In genomic region chr9:136943291-136944093, GRCh38 we compare ENCODE assay signal across 8 cellular contexts. TPM values are rescaled to one million over a fixed set of nuclear protein-coding genes. Genes with fewer than 3 reads are reported as not detected.
DNase-seq lines count a peak whose midpoint lies in the region; ATAC-seq and TF ChIP-seq lines count a peak whose summit lies in the region.

No MANE protein-coding gene starts in this region.

- peak overlapping the region; percentile 79 for H3K4me3 Mint-ChIP-seq in activated T-helper 2 cell treated with anti-CD3 and anti-CD28 coated beads, Interferon-gamma antibody, Interleukin-2, Interleukin-4, amounts not matched to agents 10 μg/mL and 5 μg/mL and 100 μg/mL, durations not matched to agents 14 hours and 24 hours and 36 hours (ENCODE audit: low read depth)

- ATAC-seq in GM21360 (IDR thresholded peaks at IDR 0.05; ENCODE audit: unreplicated experiment), result peak; percentile 10
- no peak for ATAC-seq in left ventricle myocardium superior
- peak in 1 of 2 donors; percentile 15 for ATAC-seq in gastrocnemius medialis

- peak overlapping the region; percentile 92 to 97 (median 96) for H3K27ac ChIP-seq in gastrocnemius medialis

- H3K27ac Mint-ChIP-seq in activated T-helper 2 cell treated with anti-CD3 and anti-CD28 coated beads, Interferon-gamma antibody, Interleukin-2, Interleukin-4, amounts not matched to agents 10 μg/mL and 5 μg/mL and 100 μg/mL, durations not matched to agents 14 hours and 24 hours and 36 hours, result peak overlapping the region; percentile 82

- peaks cover 29 to 57% of the 10 kb centered on the region in 2 donors for H3K4me1 ChIP-seq in gastrocnemius medialis

- peaks cover 30% of the 10 kb centered on the region for H3K36me3 Mint-ChIP-seq in activated T-helper 2 cell treated with anti-CD3 and anti-CD28 coated beads, Interferon-gamma antibody, Interleukin-2, Interleukin-4, amounts not matched to agents 10 μg/mL and 5 μg/mL and 100 μg/mL, durations not matched to agents 14 hours and 24 hours and 36 hours (ENCODE audit: low read depth)

- H3K27me3 Mint-ChIP-seq in activated T-helper 2 cell treated with anti-CD3 and anti-CD28 coated beads, Interferon-gamma antibody, Interleukin-2, Interleukin-4, amounts not matched to agents 10 μg/mL and 5 μg/mL and 100 μg/mL, durations not matched to agents 14 hours and 24 hours and 36 hours (ENCODE audit: low read depth), result no peaks in the 10 kb centered on the region

- intact Hi-C loops in activated T-helper 2 cell treated with anti-CD3 and anti-CD28 coated beads, Interferon-gamma antibody, Interleukin-2, Interleukin-4, amounts not matched to agents 10 μg/mL and 5 μg/mL and 100 μg/mL, durations not matched to agents 14 hours and 24 hours and 36 hours (cut with micrococcal nuclease), result loop anchor here (1.0 to 2.0 kb wide), 4 partner anchors 41 to 100 kb away; partner anchors contain the start of genes PHPT1 and TRAF2
- intact Hi-C loops in left ventricle myocardium superior (cut with micrococcal nuclease), result no loop called here
- intact Hi-C loops in gastrocnemius medialis (cut with DNase I; ENCODE audit: low total_unique reads), result loop anchor here (1.0 to 5.0 kb wide), 6 partner anchors 56 to 256 kb away; partner anchors contain the start of genes ABCA2, AGPAT2, PHPT1 and RABL6

- H3K9me3 ChIP-seq in gastrocnemius medialis, result no peaks in the 10 kb centered on the region

- in situ Hi-C loops in gastrocnemius medialis (cut with MboI; ENCODE audit: low sequenced_read_pairs in 4 of 4), result loop anchor here in 2 of 4 donors (10.0 to 25.0 kb wide), 2 partner anchors 91 to 156 kb away; partner anchors contain the start of genes CCDC183 (in 1 of the 2), FUT7 (in 1 of the 2) and TMEM141 (in 1 of the 2)

- no peaks in the 10 kb centered on the region for H3K27me3 ChIP-seq in gastrocnemius medialis

- H3K4me1 Mint-ChIP-seq in activated T-helper 2 cell treated with anti-CD3 and anti-CD28 coated beads, Interferon-gamma antibody, Interleukin-2, Interleukin-4, amounts not matched to agents 10 μg/mL and 5 μg/mL and 100 μg/mL, durations not matched to agents 14 hours and 24 hours and 36 hours (ENCODE audit: low read depth), result peaks cover 5% of the 10 kb centered on the region

- no peak for TF ChIP-seq CTCF in gastrocnemius medialis (IDR thresholded peaks at IDR 0.05 in 4 of 5, conservative IDR thresholded peaks at IDR 0.05 in 1 of 5)

- DNase-seq in Daoy (ENCODE audit: low read depth) (peak; percentile 69), HuH-7.5 (ENCODE audit: low spot score) (peak; percentile 79), left ventricle myocardium superior (peak; percentile 69), gastrocnemius medialis (peak in 1 of 2 donors; percentile 48), NCI-H1105 treated with DMSO at 0.1 percent for 48 hours (lab: John Stamatoyannopoulos, UW) (no peak), amygdala (lab: John Stamatoyannopoulos, UW) (no peak)
- DNase-seq in activated T-helper 2 cell treated with anti-CD3 and anti-CD28 coated beads, Interferon-gamma antibody, Interleukin-2, Interleukin-4, amounts not matched to agents 10 μg/mL and 5 μg/mL and 100 μg/mL, durations not matched to agents 14 hours and 24 hours and 36 hours (ENCODE audit: low spot score), result peak; percentile 49

- no peaks in the 10 kb centered on the region for H3K9me3 Mint-ChIP-seq in activated T-helper 2 cell treated with anti-CD3 and anti-CD28 coated beads, Interferon-gamma antibody, Interleukin-2, Interleukin-4, amounts not matched to agents 10 μg/mL and 5 μg/mL and 100 μg/mL, durations not matched to agents 14 hours and 24 hours and 36 hours

- peak overlapping the region; percentile 79 to 96 (median 92) for H3K4me3 ChIP-seq in gastrocnemius medialis

- H3K36me3 ChIP-seq in gastrocnemius medialis, result peaks cover 0 to 28% of the 10 kb centered on the region in 2 donors

- TF ChIP-seq POLR2A in gastrocnemius medialis (IDR thresholded peaks at IDR 0.05), result no peak

RNA-seq across cellular contexts. Expression of gene FBXW5, which starts 1.0 kb away (rescaled TPM):
- total RNA-seq in Daoy (2014; rRNA removed; shearing (Covaris generic)), result 98.8 and 99.2 TPM in 2 replicates
- total RNA-seq in activated T-helper 2 cell treated with anti-CD3 and anti-CD28 coated beads, Interferon-gamma antibody, Interleukin-2, Interleukin-4, amounts not matched to agents 10 μg/mL and 5 μg/mL and 100 μg/mL, durations not matched to agents 14 hours and 24 hours and 36 hours, result 94.4 and 95.9 TPM in 2 replicates
- 162 TPM for total RNA-seq in left ventricle myocardium superior
- total RNA-seq in gastrocnemius medialis, result 100 to 1,000 TPM; 329 to 469 (median 435) TPM

RNA-seq across cellular contexts. Expression of gene C8G, which starts 1.6 kb away (rescaled TPM):
- total RNA-seq in Daoy (2014; rRNA removed; shearing (Covaris generic)), result 1.2 TPM in 1 of 2 replicates, not detected in the other
- 0.76 and 0.89 TPM in 2 replicates for total RNA-seq in activated T-helper 2 cell treated with anti-CD3 and anti-CD28 coated beads, Interferon-gamma antibody, Interleukin-2, Interleukin-4, amounts not matched to agents 10 μg/mL and 5 μg/mL and 100 μg/mL, durations not matched to agents 14 hours and 24 hours and 36 hours
- total RNA-seq in left ventricle myocardium superior (2.2 TPM), gastrocnemius medialis (1 to 10 TPM in 2 of 4 donors, not detected in 2; 1.7 to 5.2 TPM)

RNA-seq across cellular contexts. Expression of gene LCN12, which starts 8.6 kb away (rescaled TPM):
- total RNA-seq in Daoy (2014; rRNA removed; shearing (Covaris generic)), result not detected in 2 replicates
- 2.0 and 2.1 TPM in 2 replicates for total RNA-seq in activated T-helper 2 cell treated with anti-CD3 and anti-CD28 coated beads, Interferon-gamma antibody, Interleukin-2, Interleukin-4, amounts not matched to agents 10 μg/mL and 5 μg/mL and 100 μg/mL, durations not matched to agents 14 hours and 24 hours and 36 hours
- total RNA-seq in left ventricle myocardium superior, result 3.6 TPM
- not detected for total RNA-seq in gastrocnemius medialis

RNA-seq across cellular contexts. Expression of gene PTGDS, which starts 33.8 kb away (rescaled TPM):
- not detected in 2 replicates for total RNA-seq in Daoy (2014; rRNA removed; shearing (Covaris generic))
- not detected in 2 replicates for total RNA-seq in activated T-helper 2 cell treated with anti-CD3 and anti-CD28 coated beads, Interferon-gamma antibody, Interleukin-2, Interleukin-4, amounts not matched to agents 10 μg/mL and 5 μg/mL and 100 μg/mL, durations not matched to agents 14 hours and 24 hours and 36 hours
- total RNA-seq in left ventricle myocardium superior (5,424 TPM), gastrocnemius medialis (10 to 100 TPM in 3 of 4 donors, 1 to 10 TPM in 1; 2.3 to 35.2 (median 27.0) TPM)

RNA-seq across cellular contexts. Expression of gene LCNL1, which starts 39.3 kb away (rescaled TPM):
- total RNA-seq in Daoy (2014; rRNA removed; shearing (Covaris generic)), result not detected in 2 replicates
- not detected in 2 replicates for total RNA-seq in activated T-helper 2 cell treated with anti-CD3 and anti-CD28 coated beads, Interferon-gamma antibody, Interleukin-2, Interleukin-4, amounts not matched to agents 10 μg/mL and 5 μg/mL and 100 μg/mL, durations not matched to agents 14 hours and 24 hours and 36 hours
- 18.3 TPM for total RNA-seq in left ventricle myocardium superior
- total RNA-seq in gastrocnemius medialis, result under 1 TPM in 1 of 4 donors, not detected in 3; 0.10 TPM

Comparison
In these comparisons a context has a peak if more than half of its experiments do, and no peak if none do; other contexts are left out.
1. DNase-seq: peak in Daoy (single experiment), HuH-7.5 (single experiment), activated T-helper 2 cell treated with anti-CD3 and anti-CD28 coated beads, Interferon-gamma antibody, Interleukin-2, Interleukin-4, amounts not matched to agents 10 μg/mL and 5 μg/mL and 100 μg/mL, durations not matched to agents 14 hours and 24 hours and 36 hours (single experiment) and left ventricle myocardium superior (single experiment); none in NCI-H1105 treated with DMSO at 0.1 percent for 48 hours (single experiment) and amygdala (0 of 56).